2 cellular contexts compared by ENCODE assay signal in the genomic region with DNA sequence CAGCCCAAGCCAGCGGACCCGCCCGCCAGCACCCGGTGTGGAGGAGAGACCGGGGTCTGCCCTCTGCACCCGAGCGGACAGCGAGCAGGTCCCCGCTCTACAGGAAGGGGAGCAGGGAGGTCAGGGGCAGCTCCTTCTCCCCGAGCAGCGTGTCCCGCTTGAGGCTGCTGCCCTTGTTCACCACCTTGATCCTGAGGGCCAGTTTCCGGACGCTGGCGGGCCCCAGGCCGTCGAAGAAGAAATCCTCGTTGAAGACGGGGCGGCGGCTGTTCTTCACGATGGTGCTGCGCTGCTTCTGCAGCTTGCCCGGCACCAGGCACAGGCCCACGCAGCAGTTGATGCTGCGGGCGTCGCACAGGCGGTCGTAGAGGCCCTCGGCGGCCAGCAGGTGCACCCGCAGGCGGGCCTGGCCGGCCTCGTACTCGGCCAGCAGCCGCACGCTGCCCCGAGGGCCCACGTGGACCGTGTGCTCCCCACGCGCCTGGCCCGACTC.
TF ChIP-seq lines count a peak whose summit lies in the region.

No MANE protein-coding gene starts in this region.

TF ChIP-seq in HepG2, 621 proteins besides CTCF, POLR2A, EP300 and RAD21:
- no peak for TF ChIP-seq MBD4 (IDR thresholded peaks at IDR 0.05; ENCODE audit: borderline replicate concordance, low read length)
- TF ChIP-seq, protein P1, sequence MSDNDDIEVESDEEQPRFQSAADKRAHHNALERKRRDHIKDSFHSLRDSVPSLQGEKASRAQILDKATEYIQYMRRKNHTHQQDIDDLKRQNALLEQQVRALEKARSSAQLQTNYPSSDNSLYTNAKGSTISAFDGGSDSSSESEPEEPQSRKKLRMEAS (IDR thresholded peaks at IDR 0.05), result 0 out of 2 replicates have a peak, but pooled peaks have one; percentile 19
- no peak for TF ChIP-seq KDM3A (CRISPR knock-in tag; IDR thresholded peaks at IDR 0.05; ENCODE audit: low read depth)
- 0 out of 2 replicates have a peak, but pooled peaks have one; percentile 17 for TF ChIP-seq ZNF776 (CRISPR knock-in tag; IDR thresholded peaks at IDR 0.05)
- TF ChIP-seq PBX3 (CRISPR knock-in tag; IDR thresholded peaks at IDR 0.05; ENCODE audit: borderline replicate concordance), result no peak
- TF ChIP-seq ZFX (CRISPR knock-in tag; IDR thresholded peaks at IDR 0.05; ENCODE audit: low read depth), result peak; percentile 15; the same call in 1 of the 2 replicates
- 0 out of 2 replicates have a peak, but pooled peaks have one; percentile 8 for TF ChIP-seq MYC (CRISPR knock-in tag; IDR thresholded peaks at IDR 0.05; ENCODE audit: borderline replicate concordance)
- 0 out of 2 replicates have a peak, but pooled peaks have one; percentile 40 for TF ChIP-seq ZNF430 (CRISPR knock-in tag; IDR thresholded peaks at IDR 0.05)
- TF ChIP-seq POGK (CRISPR knock-in tag; conservative IDR thresholded peaks at IDR 0.05), result no peak
- TF ChIP-seq ZNF687 (CRISPR knock-in tag; IDR thresholded peaks at IDR 0.05), result peak; percentile 36; the same call in 1 of the 2 replicates
- peak; percentile 72 for TF ChIP-seq ZNF777 (CRISPR knock-in tag; IDR thresholded peaks at IDR 0.05)
- 0 out of 2 replicates have a peak, but pooled peaks have one; percentile 42 for TF ChIP-seq RNF2 (conservative IDR thresholded peaks at IDR 0.05; ENCODE audit: low read depth)
- TF ChIP-seq TFDP1 (CRISPR knock-in tag; IDR thresholded peaks at IDR 0.05; ENCODE audit: borderline replicate concordance), result 0 out of 2 replicates have a peak, but pooled peaks have one; percentile 37
- TF ChIP-seq, protein P2, sequence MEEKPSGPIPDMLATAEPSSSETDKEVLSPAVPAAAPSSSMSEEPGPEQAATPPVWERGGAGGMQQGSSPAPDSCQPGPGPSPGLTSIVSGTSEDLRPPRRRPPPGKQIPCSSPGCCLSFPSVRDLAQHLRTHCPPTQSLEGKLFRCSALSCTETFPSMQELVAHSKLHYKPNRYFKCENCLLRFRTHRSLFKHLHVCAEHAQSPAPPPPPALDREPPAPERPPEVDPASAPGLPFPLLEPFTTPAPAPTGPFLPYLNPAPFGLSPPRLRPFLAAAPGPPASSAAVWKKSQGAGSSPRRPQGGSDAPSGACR (CRISPR knock-in tag; IDR thresholded peaks at IDR 0.05), result no peak
TF ChIP-seq in HepG2: peak in this region for 9.

TF ChIP-seq in HEK293T, 16 proteins besides CTCF, POLR2A, EP300 and RAD21:
- TF ChIP-seq LEF1 (IDR thresholded peaks at IDR 0.05; ENCODE audit: borderline replicate concordance), result no peak
- TF ChIP-seq L3MBTL2 (conservative IDR thresholded peaks at IDR 0.05), result no peak
- no peak for TF ChIP-seq SP1 (IDR thresholded peaks at IDR 0.05)
- TF ChIP-seq CTBP1 (IDR thresholded peaks at IDR 0.05; ENCODE audit: borderline replicate concordance), result no peak
- TF ChIP-seq HDGF (IDR thresholded peaks at IDR 0.05; ENCODE audit: borderline replicate concordance), result no peak
- no peak for TF ChIP-seq SUZ12 (IDR thresholded peaks at IDR 0.05)
- no peak for TF ChIP-seq FOXA1 (IDR thresholded peaks at IDR 0.05)
- no peak for TF ChIP-seq BHLHE40 (IDR thresholded peaks at IDR 0.05; ENCODE audit: borderline replicate concordance)
- no peak for TF ChIP-seq NFRKB (IDR thresholded peaks at IDR 0.05)
- TF ChIP-seq FOXM1 (IDR thresholded peaks at IDR 0.05; ENCODE audit: borderline replicate concordance), result no peak
- TF ChIP-seq ARNT (IDR thresholded peaks at IDR 0.05), result no peak
- no peak for TF ChIP-seq TARDBP (IDR thresholded peaks at IDR 0.05)
- no peak for TF ChIP-seq ZNF384 (IDR thresholded peaks at IDR 0.05)
- TF ChIP-seq FOXK2 (IDR thresholded peaks at IDR 0.05), result no peak
- TF ChIP-seq, protein P3, sequence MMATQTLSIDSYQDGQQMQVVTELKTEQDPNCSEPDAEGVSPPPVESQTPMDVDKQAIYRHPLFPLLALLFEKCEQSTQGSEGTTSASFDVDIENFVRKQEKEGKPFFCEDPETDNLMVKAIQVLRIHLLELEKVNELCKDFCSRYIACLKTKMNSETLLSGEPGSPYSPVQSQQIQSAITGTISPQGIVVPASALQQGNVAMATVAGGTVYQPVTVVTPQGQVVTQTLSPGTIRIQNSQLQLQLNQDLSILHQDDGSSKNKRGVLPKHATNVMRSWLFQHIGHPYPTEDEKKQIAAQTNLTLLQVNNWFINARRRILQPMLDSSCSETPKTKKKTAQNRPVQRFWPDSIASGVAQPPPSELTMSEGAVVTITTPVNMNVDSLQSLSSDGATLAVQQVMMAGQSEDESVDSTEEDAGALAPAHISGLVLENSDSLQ (IDR thresholded peaks at IDR 0.05), result no peak
- TF ChIP-seq ELF4 (IDR thresholded peaks at IDR 0.05), result no peak
